Comparison of ENCODE assay signal across 8 cellular contexts in the genomic region with DNA sequence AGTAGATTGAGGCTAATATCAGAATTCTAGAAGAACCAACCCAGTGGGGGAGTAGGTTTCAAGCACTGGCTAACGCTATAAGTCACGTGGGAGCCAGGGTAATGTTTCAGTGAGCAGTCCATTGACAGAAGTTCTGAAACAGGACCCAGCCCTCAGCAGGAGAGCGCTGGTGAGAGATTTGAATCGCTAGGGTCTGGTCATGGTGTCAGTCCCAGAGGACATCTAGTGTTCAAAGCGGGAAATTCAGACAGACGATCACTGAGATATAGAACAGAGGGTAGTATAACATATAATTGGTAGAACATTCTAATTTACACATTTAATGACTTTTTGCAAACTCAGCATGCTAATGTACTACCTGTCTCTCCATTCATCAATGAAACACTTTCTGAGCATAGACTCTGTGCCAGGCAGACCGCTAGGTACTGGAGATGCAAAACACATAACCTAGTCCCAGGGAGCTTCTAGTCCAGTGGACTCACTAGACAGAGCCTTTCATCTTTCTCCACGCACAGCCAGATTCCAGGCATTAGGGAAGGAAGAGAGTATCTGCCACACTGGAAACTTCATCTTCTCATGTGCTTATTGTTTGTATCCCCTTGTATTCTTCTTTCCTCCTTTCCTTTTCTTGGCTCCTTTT. TPM values are rescaled to one million over a fixed set of nuclear protein-coding genes. Genes with fewer than 3 reads are reported as not detected.
DNase-seq lines count a peak whose midpoint lies in the region; ATAC-seq and TF ChIP-seq lines count a peak whose summit lies in the region.

No MANE protein-coding gene starts in this region.

- TF ChIP-seq POLR2A in adrenal gland (IDR thresholded peaks at IDR 0.05) = no peak

- CTCF ChIA-PET in Panc1 (lab: Charles Lee) = interaction anchor here (0.5 to 1.4 kb wide), 4 partner anchors 115 to 236 kb away, joined by 3 to 6 read pairs (median 4); no protein-coding TSS in a partner anchor

- no peak overlapping the region for H3K4me3 ChIP-seq in HL-60 (replicated peaks; ENCODE audit: insufficient read depth, low read length)
- no peak overlapping the region for H3K4me3 ChIP-seq in Panc1 (ENCODE audit: low read depth in 2 of 2, low read length in 2 of 2)
- H3K4me3 ChIP-seq in adrenal gland = no peak overlapping the region
- no peak overlapping the region for H3K4me3 ChIP-seq in heart right ventricle

- H3K4me1 ChIP-seq in Panc1 (ENCODE audit: control insufficient read depth, insufficient read depth, low read length) (no peaks in the 10 kb centered on the region; the same call in 1 of the 2 replicates), adrenal gland (replicated peaks in 1 of 2) (no peaks in the 10 kb centered on the region), heart right ventricle (peaks cover 0 to 7% (median 0%) of the 10 kb centered on the region in 9 donors)

- no peaks in the 10 kb centered on the region for H3K36me3 ChIP-seq in Panc1 (ENCODE audit: control insufficient read depth, insufficient read depth, low read length)
- H3K36me3 ChIP-seq in adrenal gland (replicated peaks in 1 of 2) = no peaks in the 10 kb centered on the region
- no peaks in the 10 kb centered on the region for H3K36me3 ChIP-seq in heart right ventricle

- in situ Hi-C loops in Panc1 (cut with HindIII; ENCODE audit: low pct_unique_long_range_greater_than_20kb, low sequenced_read_pairs) = no loop called here

- H3K27me3 ChIP-seq in HL-60 (ENCODE audit: insufficient read depth, poor library complexity, severe bottlenecking) (no peaks in the 10 kb centered on the region), Panc1 (ENCODE audit: control insufficient read depth, insufficient read depth, low read length) (peaks cover 5% of the 10 kb centered on the region), adrenal gland (no peaks in the 10 kb centered on the region), heart right ventricle (peaks cover 0 to 22% (median 9%) of the 10 kb centered on the region in 7 donors)

- intact Hi-C loops in Panc1 (cut with micrococcal nuclease; ENCODE audit: unreplicated experiment) = loop anchor here (2.0 to 10.0 kb wide), 2 partner anchors 159 to 241 kb away; no protein-coding TSS in a partner anchor
- intact Hi-C loops in adrenal gland (cut with DNase I) = loop anchor here (2.0 to 5.0 kb wide), 3 partner anchors 117 to 158 kb away; no protein-coding TSS in a partner anchor
- intact Hi-C loops in heart right ventricle (cut with DNase I) = loop anchor here (1.0 to 10.0 kb wide), 23 partner anchors 17 to 259 kb away; a partner anchor contains a TSS

- 6 to 11% (median 10%) methylated on average over 8 of the region's 8 CpGs for WGBS in adrenal gland, 4 donors
- WGBS in heart right ventricle, 2 donors = 8 to 11% methylated on average over 8 of the region's 8 CpGs

- H3K27ac ChIP-seq in HL-60 (replicated peaks) = no peak overlapping the region
- H3K27ac ChIP-seq in Panc1 (ENCODE audit: low read length) = no peak overlapping the region
- no peak overlapping the region for H3K27ac ChIP-seq in adrenal gland
- no peak overlapping the region for H3K27ac ChIP-seq in heart right ventricle

- TF ChIP-seq CTCF in HL-60 (IDR thresholded peaks at IDR 0.05; ENCODE audit: insufficient read depth, low read length) (peak; percentile 87), Panc1 (IDR thresholded peaks at IDR 0.05) (peak; percentile 78), adrenal gland (IDR thresholded peaks at IDR 0.05) (peak; percentile 69 to 95 (median 83)), heart right ventricle (IDR thresholded peaks at IDR 0.05) (peak; percentile 55 to 82 (median 77))

- H3K9me3 ChIP-seq in Panc1 (ENCODE audit: control insufficient read depth, insufficient read depth, low read depth, low read length) (no peaks in the 10 kb centered on the region), adrenal gland (replicated peaks in 1 of 3) (no peaks in the 10 kb centered on the region), heart right ventricle (no peaks in the 10 kb centered on the region)

- BruUV-seq in Panc1 (replicated peaks; lab: Mats Ljungman, UMichigan) = no TSS peak

- DNase-seq in EH (ENCODE audit: low read depth) = peak; percentile 66
- peak; percentile 39 to 76 for DNase-seq in HL-60 (ENCODE audit: low read depth in 1 of 2, low spot score in 1 of 2)
- DNase-seq in Panc1 (ENCODE audit: low read depth, low spot score) = peak; percentile 51
- DNase-seq in adrenal gland = peak; percentile 64 to 82 (median 73)
- DNase-seq in heart right ventricle = peak in 1 of 2 donors; percentile 57
- peak; percentile 66 for DNase-seq in pulmonary artery endothelial cell (ENCODE audit: low read depth, low spot score)
- DNase-seq in NCI-H345 (lab: John Stamatoyannopoulos, UW) = no peak

- POLR2A ChIA-PET in Panc1 (lab: Charles Lee) = no interaction called here

- ATAC-seq in GM21360 (IDR thresholded peaks at IDR 0.05; ENCODE audit: unreplicated experiment) (peak; percentile 93), Panc1 (peak; percentile 97), heart right ventricle (peak; percentile 82 to 96 (median 90))

RNA-seq across cellular contexts. Expression of a gene that starts 35.4 kb away (rescaled TPM):
- total RNA-seq in Panc1 (2021; ENCODE audit: unreplicated experiment) (not detected), adrenal gland (under 1 TPM in 2 of 8 donors, not detected in 6; 0.54 to 0.81 TPM), heart right ventricle (not detected), pulmonary artery endothelial cell (not detected in 2 replicates)
- not detected for polyA plus RNA-seq in Panc1 (2012; ENCODE audit: insufficient read length)
- polyA plus RNA-seq in adrenal gland (1 to 10 TPM in 1 of 3 donors, under 1 TPM in 2; 0.31 to 1.2 (median 0.64) TPM), heart right ventricle (under 1 TPM in 1 of 2 donors, not detected in 1; 0.06 TPM)

RNA-seq across cellular contexts. Expression of a gene that starts 53.1 kb away (rescaled TPM):
- total RNA-seq in Panc1 (2021; ENCODE audit: unreplicated experiment) (0.69 TPM), adrenal gland (1,000 to 10,000 TPM in 2 of 8 donors, 100 to 1,000 TPM in 6; 466 to 2,068 (median 620) TPM), heart right ventricle (100 to 1,000 TPM in 9 of 10 donors, 10 to 100 TPM in 1; 92.1 to 490 (median 166) TPM), pulmonary artery endothelial cell (75.5 and 99.7 TPM in 2 replicates)
- not detected for polyA plus RNA-seq in Panc1 (2012; ENCODE audit: insufficient read length)
- polyA plus RNA-seq in adrenal gland (100 to 1,000 TPM; 170 to 424 (median 388) TPM), heart right ventricle (100 to 1,000 TPM; 342 to 373 TPM)

Comparison
In these comparisons a context has a peak if more than half of its experiments do, and no peak if none do; other contexts are left out.
1. RNA of a gene that starts 53.1 kb away (total RNA-seq): 466 to 2,068 TPM in adrenal gland, 92.1 to 490 TPM in heart right ventricle and 75.5 to 99.7 TPM in pulmonary artery endothelial cell; 0.69 TPM in Panc1 (single experiment); every median in the first group is over 10 times any median in the second.
2. Peak in every context shown above with its lines, with median percentiles within 50 percentile points of each other: ATAC-seq and CTCF ChIP-seq.